In genomic region chr14:76954371-76954770, GRCh38 we compare ENCODE assay signal across 9 cellular contexts.
DNase-seq lines count a peak whose midpoint lies in the region; TF ChIP-seq lines count a peak whose summit lies in the region.
"Had no signal": no experiment of that assay in that cellular context is flagged by ENCODE, and none has a peak within 500 bp of the region (broad histone marks: within the 10 kb centered on the region; RNA-seq: fewer than 3 reads in every experiment).

No MANE protein-coding gene starts in this region.

- no peaks in the 10 kb centered on the region for H3K27me3 Mint-ChIP-seq in activated naive CD4-positive, alpha-beta T cell treated with anti-CD3 and anti-CD28 coated beads, Interleukin-2, amount 10 ng/mL, durations not matched to agents 7 days and 5 days
- no peaks in the 10 kb centered on the region for H3K27me3 Mint-ChIP-seq in brain

- TF ChIP-seq EP300 in tibial nerve (IDR thresholded peaks at IDR 0.05), result no peak

- H3K27me3 ChIP-seq in muscle layer of colon (ENCODE audit: control insufficient read depth in 1 of 2, insufficient read depth in 2 of 2, low read length in 2 of 2) (no peaks in the 10 kb centered on the region), tibial nerve (no peaks in the 10 kb centered on the region)

- peaks cover 63% of the 10 kb centered on the region for H3K4me1 ChIP-seq in muscle layer of colon (ENCODE audit: insufficient read depth, low read length)
- peaks cover 0 to 86% (median 72%) of the 10 kb centered on the region in 4 donors for H3K4me1 ChIP-seq in tibial nerve

- H3K4me3 Mint-ChIP-seq in activated naive CD4-positive, alpha-beta T cell treated with anti-CD3 and anti-CD28 coated beads, Interleukin-2, amount 10 ng/mL, durations not matched to agents 7 days and 5 days, result no peak overlapping the region
- peak overlapping the region; percentile 32 to 66 (median 47) for H3K4me3 Mint-ChIP-seq in brain

- H3K27ac Mint-ChIP-seq in activated naive CD4-positive, alpha-beta T cell treated with anti-CD3 and anti-CD28 coated beads, Interleukin-2, amount 10 ng/mL, durations not matched to agents 7 days and 5 days, result peak overlapping the region; percentile 98
- peak overlapping the region; percentile 94 to 100 (median 98) for H3K27ac Mint-ChIP-seq in brain

- no peak for TF ChIP-seq CTCF in brain (conservative IDR thresholded peaks at IDR 0.05)
- no peak for TF ChIP-seq CTCF in tibial nerve (IDR thresholded peaks at IDR 0.05)

- H3K36me3 ChIP-seq in muscle layer of colon (ENCODE audit: insufficient read depth, low read length) (no peaks in the 10 kb centered on the region), tibial nerve (no peaks in the 10 kb centered on the region)

- TF ChIP-seq POLR2A in tibial nerve (IDR thresholded peaks at IDR 0.05), result no peak

- H3K9me3 Mint-ChIP-seq in activated naive CD4-positive, alpha-beta T cell treated with anti-CD3 and anti-CD28 coated beads, Interleukin-2, amount 10 ng/mL, durations not matched to agents 7 days and 5 days, result no peaks in the 10 kb centered on the region
- H3K9me3 Mint-ChIP-seq in brain, result no peaks in the 10 kb centered on the region

- H3K4me1 Mint-ChIP-seq in activated naive CD4-positive, alpha-beta T cell treated with anti-CD3 and anti-CD28 coated beads, Interleukin-2, amount 10 ng/mL, durations not matched to agents 7 days and 5 days, result peaks cover 85% of the 10 kb centered on the region
- H3K4me1 Mint-ChIP-seq in brain, result peaks cover 88% of the 10 kb centered on the region

- H3K4me3 ChIP-seq in muscle layer of colon (ENCODE audit: low read depth in 1 of 2, low read length in 2 of 2) (no peak overlapping the region), tibial nerve (no peak overlapping the region)

- no peak for DNase-seq in activated naive CD4-positive, alpha-beta T cell treated with anti-CD3 and anti-CD28 coated beads, Interleukin-2, amount 10 ng/mL, durations not matched to agents 7 days and 5 days
- no peak for DNase-seq in activated naive CD4-positive, alpha-beta T cell (lab: John Stamatoyannopoulos, UW)
- DNase-seq in tibial nerve (ENCODE audit: low spot score in 2 of 2), result no peak
- DNase-seq in activated effector memory CD4-positive, alpha-beta T cell treated with Interleukin-2 at 50 U/mL for 16 hours, result no peak
- no peak for DNase-seq in NCI-H2107 treated with DMSO at 0.1 percent for 48 hours (lab: John Stamatoyannopoulos, UW; ENCODE audit: unreplicated experiment)
- no peak for DNase-seq in NCI-H2081 treated with DMSO at 0.1 percent for 48 hours (lab: John Stamatoyannopoulos, UW)
- DNase-seq: activated CD8-positive, alpha-beta memory T cell treated with anti-CD3 and anti-CD28 coated beads for 24 hours had no signal

- H3K27ac ChIP-seq in muscle layer of colon (ENCODE audit: low read depth, low read length) (peak overlapping the region; percentile 97), tibial nerve (peak overlapping the region; percentile 82 to 97 (median 90))

- CTCF ChIA-PET in activated naive CD4-positive, alpha-beta T cell treated with anti-CD3 and anti-CD28 coated beads, Interleukin-2, amount 10 ng/mL, durations not matched to agents 7 days and 5 days (lab: Charles Lee), result interaction anchor here (1.4 to 8.7 kb wide), 10 partner anchors 11 to 116 kb away, joined by 3 to 55 read pairs (median 5); no protein-coding TSS in a partner anchor

- no peaks in the 10 kb centered on the region for H3K9me3 ChIP-seq in muscle layer of colon (ENCODE audit: low read length)
- no peaks in the 10 kb centered on the region for H3K9me3 ChIP-seq in tibial nerve

- WGBS in tibial nerve, 2 donors, result 74 to 83% methylated on average over 3 of the region's 3 CpGs

- no peak overlapping the region for H3K9ac ChIP-seq in muscle layer of colon (ENCODE audit: low read length)

- H3K36me3 Mint-ChIP-seq in activated naive CD4-positive, alpha-beta T cell treated with anti-CD3 and anti-CD28 coated beads, Interleukin-2, amount 10 ng/mL, durations not matched to agents 7 days and 5 days, result no peaks in the 10 kb centered on the region
- no peaks in the 10 kb centered on the region for H3K36me3 Mint-ChIP-seq in brain
